ENCODE assay signal across 8 cellular contexts in the genomic region with DNA sequence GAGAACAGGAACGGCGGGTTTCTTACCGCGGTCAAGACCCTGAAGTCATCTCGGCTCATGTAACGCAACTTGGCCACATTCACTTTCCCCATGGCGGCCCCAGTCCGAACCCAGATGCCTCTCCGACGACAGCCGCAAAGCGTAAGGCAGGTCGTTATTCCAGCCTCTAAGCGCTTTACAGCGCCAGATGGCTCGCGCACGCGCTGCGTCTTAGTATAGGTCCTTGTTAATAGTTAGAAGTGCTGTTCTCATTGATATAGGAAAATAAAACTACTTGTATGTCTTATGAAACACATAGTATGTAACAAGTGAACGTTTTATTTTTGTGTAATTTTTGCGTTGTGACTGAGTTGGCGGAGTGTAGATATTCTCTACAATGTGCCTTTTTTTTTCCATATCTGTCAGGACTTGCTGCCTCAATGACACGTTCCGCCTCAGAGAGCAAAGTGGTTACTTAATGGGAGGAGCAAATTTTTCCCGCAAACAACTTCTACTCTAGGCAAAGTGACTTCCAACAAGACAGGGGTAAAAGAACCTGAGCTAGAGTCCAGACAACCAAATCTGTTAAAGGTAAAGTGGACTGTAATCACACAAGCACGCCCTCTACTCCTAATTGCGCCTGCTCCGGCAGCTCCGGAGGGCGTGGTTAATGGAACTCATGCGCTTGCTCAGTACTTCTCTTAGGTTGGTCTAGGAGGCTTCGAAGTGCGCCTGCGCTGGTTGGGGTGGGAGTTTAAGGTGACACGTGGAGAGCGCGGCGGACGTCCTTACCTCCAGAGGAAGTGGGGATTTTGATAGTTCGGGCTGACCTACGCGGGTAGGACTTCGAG. TPM values are rescaled to one million over a fixed set of nuclear protein-coding genes. Genes with fewer than 3 reads are reported as not detected.
DNase-seq lines count a peak whose midpoint lies in the region; ATAC-seq, FAIRE-seq and TF ChIP-seq lines count a peak whose summit lies in the region.

A gene (minus strand): TSS at position 148 of the 830 bp plus-strand sequence. CDS start 56 bp downstream, at position 92.

- intact Hi-C loops in adrenal gland (cut with DNase I) (no loop called here), heart right ventricle (cut with DNase I) (no loop called here), posterior cingulate gyrus (cut with DNase I) (no loop called here)

- peak; percentile 89 for FAIRE-seq in GM12892 (lab: Jason Lieb, UNC)

- TF ChIP-seq EP300 in upper lobe of left lung (IDR thresholded peaks at IDR 0.05) = no peak

- WGBS in adrenal gland, 4 donors = 0 to 1% (median 0%) methylated on average over 40 to 44 of the region's 44 CpGs
- 0% methylated on average over 44 of the region's 44 CpGs for WGBS in heart right ventricle, 2 donors
- 0% methylated on average over 39 to 42 of the region's 44 CpGs for WGBS in upper lobe of left lung, 2 donors

- DNase-seq in GM12892 (ENCODE audit: insufficient read length) = peak; percentile 47
- DNase-seq in NCI-H146 (lab: John Stamatoyannopoulos, UW) = peak; percentile 94
- DNase-seq in T-helper 1 cell = peak; percentile 78 to 95 (median 80)
- DNase-seq in adrenal gland = peak; percentile 92 to 97 (median 96)
- peak; percentile 93 to 95 for DNase-seq in heart right ventricle
- peak; percentile 85 to 98 (median 92) for DNase-seq in posterior cingulate gyrus
- peak; percentile 93 to 94 for DNase-seq in upper lobe of left lung

- H3K4me1 ChIP-seq in adrenal gland (replicated peaks in 1 of 2) (peaks cover 4 to 12% of the 10 kb centered on the region in 2 donors), heart right ventricle (peaks cover 2 to 31% (median 26%) of the 10 kb centered on the region in 9 donors), upper lobe of left lung (peaks cover 14 to 30% (median 21%) of the 10 kb centered on the region in 4 donors)

- TF ChIP-seq POLR2A in GM12892 (IDR thresholded peaks at IDR 0.05; ENCODE audit: low read depth, low read length) (peak; percentile 78; the same call in 1 of the 2 replicates), adrenal gland (IDR thresholded peaks at IDR 0.05) (peak; percentile 54 to 92), upper lobe of left lung (IDR thresholded peaks at IDR 0.05) (peak in 2 of 4 donors; percentile 44 to 62)

- H3K27me3 ChIP-seq in adrenal gland (no peaks in the 10 kb centered on the region), heart right ventricle (no peaks in the 10 kb centered on the region), upper lobe of left lung (no peaks in the 10 kb centered on the region)

- H3K27ac ChIP-seq in adrenal gland (peak within 1 kb of the TSS; percentile 69 to 97 (median 93)), heart right ventricle (peak within 1 kb of the TSS; percentile 84 to 97 (median 90)), upper lobe of left lung (peak within 1 kb of the TSS; percentile 86 to 94 (median 88))

- ATAC-seq in HG02852 (IDR thresholded peaks at IDR 0.05; ENCODE audit: unreplicated experiment) = peak; percentile 92
- peak; percentile 96 to 99 (median 98) for ATAC-seq in heart right ventricle
- ATAC-seq in upper lobe of left lung (ENCODE audit: low FRiP score in 2 of 2) = peak; percentile 99

- TF ChIP-seq CTCF in adrenal gland (IDR thresholded peaks at IDR 0.05) (no peak), heart right ventricle (IDR thresholded peaks at IDR 0.05) (no peak), upper lobe of left lung (IDR thresholded peaks at IDR 0.05) (no peak)

- H3K4me3 ChIP-seq in adrenal gland (peak within 1 kb of the TSS; percentile 26 to 94 (median 77)), heart right ventricle (peak within 1 kb of the TSS; percentile 50 to 85 (median 76)), upper lobe of left lung (peak within 1 kb of the TSS; percentile 64 to 87 (median 78))

- peaks cover 0 to 6% of the 10 kb centered on the region in 2 donors for H3K36me3 ChIP-seq in adrenal gland (replicated peaks in 1 of 2)
- peaks cover 0 to 13% (median 3%) of the 10 kb centered on the region in 9 donors for H3K36me3 ChIP-seq in heart right ventricle
- H3K36me3 ChIP-seq in upper lobe of left lung = peaks cover 1 to 17% (median 4%) of the 10 kb centered on the region in 4 donors

- H3K9me3 ChIP-seq in adrenal gland (replicated peaks in 1 of 3) (no peaks in the 10 kb centered on the region), heart right ventricle (no peaks in the 10 kb centered on the region), upper lobe of left lung (no peaks in the 10 kb centered on the region)

RNA-seq across cellular contexts. Expression of the gene that starts here (rescaled TPM):
- polyA plus RNA-seq in GM12892 (2012; ENCODE audit: missing spikeins) = 23.5 TPM
- 10 to 100 TPM in 7 of 8 donors, 1 to 10 TPM in 1; 4.2 to 28.5 (median 21.5) TPM for total RNA-seq in adrenal gland
- 10 to 100 TPM; 18.5 to 35.2 (median 21.5) TPM for polyA plus RNA-seq in adrenal gland
- total RNA-seq in heart right ventricle = 10 to 100 TPM; 16.4 to 23.9 (median 19.7) TPM
- 10 to 100 TPM in 1 of 2 donors, 1 to 10 TPM in 1; 7.9 to 24.5 TPM for polyA plus RNA-seq in heart right ventricle
- 10 to 100 TPM; 16.7 to 53.8 (median 19.7) TPM for total RNA-seq in upper lobe of left lung

Comparison
In these comparisons a context has a peak if more than half of its experiments do, and no peak if none do; other contexts are left out.
1. Peak in every context shown above with its lines: DNase-seq, ATAC-seq, H3K4me3 ChIP-seq and H3K27ac ChIP-seq.